32 cellular contexts compared by ENCODE assay signal in genomic region chr9:93902051-93902779, GRCh38. TPM values are rescaled to one million over a fixed set of nuclear protein-coding genes. Genes with fewer than 3 reads are reported as not detected.
DNase-seq lines count a peak whose midpoint lies in the region; ATAC-seq and TF ChIP-seq lines count a peak whose summit lies in the region.
"Had no signal": no experiment of that assay in that cellular context is flagged by ENCODE, and none has a peak within 500 bp of the region (broad histone marks: within the 10 kb centered on the region; RNA-seq: fewer than 3 reads in every experiment).

No MANE protein-coding gene starts in this region.

- TF ChIP-seq CTCF in H9 (conservative IDR thresholded peaks at IDR 0.05) (no peak), mesothelial cell of epicardium (IDR thresholded peaks at IDR 0.05; ENCODE audit: unreplicated experiment) (no peak), spleen (IDR thresholded peaks at IDR 0.05 in 8 of 11, conservative IDR thresholded peaks at IDR 0.05 in 3 of 11) (no peak)

- intact Hi-C loops in spleen (cut with DNase I; ENCODE audit: low total_unique reads): no loop called here
- intact Hi-C loops in activated T-helper 2 cell treated with anti-CD3 and anti-CD28 coated beads, Interferon-gamma antibody, Interleukin-2, Interleukin-4, amounts not matched to agents 10 μg/mL and 5 μg/mL and 100 μg/mL, durations not matched to agents 14 hours and 24 hours and 36 hours (cut with micrococcal nuclease): no loop called here

- no peak overlapping the region for H2BK15ac ChIP-seq in H9 (ENCODE audit: low read depth, low read length)

- H3K4ac ChIP-seq in H9 (ENCODE audit: low read depth, low read length): no peak overlapping the region

- no peaks in the 10 kb centered on the region for H3K36me3 ChIP-seq in spleen
- H3K36me3 ChIP-seq: ascending aorta, colonic mucosa, left lung, prostate gland, SJCRH30 had no signal

- no peaks in the 10 kb centered on the region for H4K20me1 ChIP-seq in H9 (ENCODE audit: control insufficient read depth, insufficient read depth, insufficient read length)

- H3K4me1 Mint-ChIP-seq in activated CD8-positive, alpha-beta memory T cell treated with anti-CD3 and anti-CD28 coated beads, Interleukin-2, amount 10 ng/mL, durations not matched to agents 7 days and 5 days: peaks cover 4% of the 10 kb centered on the region
- H3K4me1 Mint-ChIP-seq in H9 (peaks cover 5 to 8% of the 10 kb centered on the region in 2 experiments), mesothelial cell of epicardium (peaks cover 8% of the 10 kb centered on the region)
- peaks cover 3% of the 10 kb centered on the region for H3K4me1 Mint-ChIP-seq in activated T-helper 2 cell treated with anti-CD3 and anti-CD28 coated beads, Interferon-gamma antibody, Interleukin-2, Interleukin-4, amounts not matched to agents 10 μg/mL and 5 μg/mL and 100 μg/mL, durations not matched to agents 14 hours and 24 hours and 36 hours (ENCODE audit: low read depth)
- H3K4me1 Mint-ChIP-seq: activated B cell treated with CpG ODN at 0.5 μM for 24 hours; neural crest cell; stimulated activated effector memory CD8-positive, alpha-beta T cell treated with anti-CD3 and anti-CD28 coated beads, Interleukin-12 subunit alpha, Interleukin-12 subunit beta, amount 100 ng/mL, for 72 hours had no signal

- no peak overlapping the region for H3K56ac ChIP-seq in H9 (ENCODE audit: insufficient read length, low read depth, low read length)

- CTCF ChIA-PET in activated CD8-positive, alpha-beta memory T cell treated with anti-CD3 and anti-CD28 coated beads, Interleukin-2, amount 10 ng/mL, durations not matched to agents 7 days and 5 days (lab: Charles Lee): no interaction called here

- no peak overlapping the region for H3K4me3 Mint-ChIP-seq in activated CD8-positive, alpha-beta memory T cell treated with anti-CD3 and anti-CD28 coated beads, Interleukin-2, amount 10 ng/mL, durations not matched to agents 7 days and 5 days
- H3K4me3 Mint-ChIP-seq in H9: no peak overlapping the region
- H3K4me3 Mint-ChIP-seq in mesothelial cell of epicardium: no peak overlapping the region
- no peak overlapping the region for H3K4me3 Mint-ChIP-seq in activated T-helper 2 cell treated with anti-CD3 and anti-CD28 coated beads, Interferon-gamma antibody, Interleukin-2, Interleukin-4, amounts not matched to agents 10 μg/mL and 5 μg/mL and 100 μg/mL, durations not matched to agents 14 hours and 24 hours and 36 hours (ENCODE audit: low read depth)
- H3K4me3 Mint-ChIP-seq: activated B cell treated with CpG ODN at 0.5 μM for 24 hours; activated naive CD8-positive, alpha-beta T cell treated with anti-CD3 and anti-CD28 coated beads for 36 hours; effector memory CD8-positive, alpha-beta T cell; memory B cell; neural crest cell; stimulated activated effector memory CD8-positive, alpha-beta T cell treated with anti-CD3 and anti-CD28 coated beads, Interleukin-12 subunit alpha, Interleukin-12 subunit beta, amount 100 ng/mL, for 72 hours had no signal

- H2BK120ac ChIP-seq in H9 (ENCODE audit: low read depth, low read length, poor library complexity, severe bottlenecking): no peak overlapping the region

- H3K14ac ChIP-seq in H9 (ENCODE audit: insufficient read depth, low read length): no peak overlapping the region

- H3T11ph ChIP-seq in H9 (ENCODE audit: low read length): no peak overlapping the region

- H3K4me2 ChIP-seq in H9 (ENCODE audit: insufficient read depth, insufficient read length, low read length): no peak overlapping the region

- H3K79me2 ChIP-seq in H9 (ENCODE audit: insufficient read depth, low read length): no peaks in the 10 kb centered on the region

- no peak for ATAC-seq in activated CD8-positive, alpha-beta memory T cell treated with anti-CD3 and anti-CD28 coated beads, Interleukin-2, amount 10 ng/mL, durations not matched to agents 7 days and 5 days
- no peak for ATAC-seq in GM21786 (IDR thresholded peaks at IDR 0.05; ENCODE audit: unreplicated experiment)
- ATAC-seq: effector memory CD8-positive, alpha-beta T cell; left lung; stimulated activated effector memory CD8-positive, alpha-beta T cell treated with anti-CD3 and anti-CD28 coated beads, Interleukin-12 subunit alpha, Interleukin-12 subunit beta, amount 100 ng/mL, for 72 hours had no signal

- H3K79me1 ChIP-seq in H9 (ENCODE audit: insufficient read depth, low read depth, low read length, poor library complexity, severe bottlenecking): no peaks in the 10 kb centered on the region

- no peak overlapping the region for H3K23ac ChIP-seq in H9 (ENCODE audit: insufficient read length, low read depth, low read length)

- H3K27me3 Mint-ChIP-seq in activated CD8-positive, alpha-beta memory T cell treated with anti-CD3 and anti-CD28 coated beads, Interleukin-2, amount 10 ng/mL, durations not matched to agents 7 days and 5 days: no peaks in the 10 kb centered on the region
- H3K27me3 Mint-ChIP-seq in H9 (ENCODE audit: low read depth) (peaks cover 18% of the 10 kb centered on the region), mesothelial cell of epicardium (ENCODE audit: low read depth) (peaks cover 15% of the 10 kb centered on the region)
- H3K27me3 Mint-ChIP-seq in activated T-helper 2 cell treated with anti-CD3 and anti-CD28 coated beads, Interferon-gamma antibody, Interleukin-2, Interleukin-4, amounts not matched to agents 10 μg/mL and 5 μg/mL and 100 μg/mL, durations not matched to agents 14 hours and 24 hours and 36 hours (ENCODE audit: low read depth): no peaks in the 10 kb centered on the region
- H3K27me3 Mint-ChIP-seq: activated naive CD8-positive, alpha-beta T cell treated with anti-CD3 and anti-CD28 coated beads for 36 hours had no signal

- H3K9me3 Mint-ChIP-seq in activated CD8-positive, alpha-beta memory T cell treated with anti-CD3 and anti-CD28 coated beads, Interleukin-2, amount 10 ng/mL, durations not matched to agents 7 days and 5 days (ENCODE audit: low read depth): no peaks in the 10 kb centered on the region
- peaks cover 10 to 15% of the 10 kb centered on the region in 2 experiments; a peak in 4 of 5 replicates for H3K9me3 Mint-ChIP-seq in H9
- H3K9me3 Mint-ChIP-seq in mesothelial cell of epicardium: no peaks in the 10 kb centered on the region
- H3K9me3 Mint-ChIP-seq in activated T-helper 2 cell treated with anti-CD3 and anti-CD28 coated beads, Interferon-gamma antibody, Interleukin-2, Interleukin-4, amounts not matched to agents 10 μg/mL and 5 μg/mL and 100 μg/mL, durations not matched to agents 14 hours and 24 hours and 36 hours: peaks cover 5% of the 10 kb centered on the region
- H3K9me3 Mint-ChIP-seq: activated B cell treated with CpG ODN at 0.5 μM for 24 hours; effector memory CD8-positive, alpha-beta T cell; neural crest cell; stimulated activated effector memory CD8-positive, alpha-beta T cell treated with anti-CD3 and anti-CD28 coated beads, Interleukin-12 subunit alpha, Interleukin-12 subunit beta, amount 100 ng/mL, for 72 hours had no signal

- H3K9me3 ChIP-seq in H9 (ENCODE audit: control insufficient read depth, low read depth, low read length) (no peaks in the 10 kb centered on the region), spleen (no peaks in the 10 kb centered on the region)
- H3K9me3 ChIP-seq: ascending aorta, colonic mucosa, left lung, prostate gland, SJCRH30 had no signal

- no peak overlapping the region for H3K27ac Mint-ChIP-seq in activated CD8-positive, alpha-beta memory T cell treated with anti-CD3 and anti-CD28 coated beads, Interleukin-2, amount 10 ng/mL, durations not matched to agents 7 days and 5 days
- no peak overlapping the region for H3K27ac Mint-ChIP-seq in H9
- H3K27ac Mint-ChIP-seq in mesothelial cell of epicardium: no peak overlapping the region
- H3K27ac Mint-ChIP-seq in activated T-helper 2 cell treated with anti-CD3 and anti-CD28 coated beads, Interferon-gamma antibody, Interleukin-2, Interleukin-4, amounts not matched to agents 10 μg/mL and 5 μg/mL and 100 μg/mL, durations not matched to agents 14 hours and 24 hours and 36 hours: no peak overlapping the region
- H3K27ac Mint-ChIP-seq: activated B cell treated with CpG ODN at 0.5 μM for 24 hours; activated naive CD8-positive, alpha-beta T cell treated with anti-CD3 and anti-CD28 coated beads for 36 hours; effector memory CD8-positive, alpha-beta T cell; memory B cell; stimulated activated effector memory CD8-positive, alpha-beta T cell treated with anti-CD3 and anti-CD28 coated beads, Interleukin-12 subunit alpha, Interleukin-12 subunit beta, amount 100 ng/mL, for 72 hours had no signal

- H4K91ac ChIP-seq in H9 (ENCODE audit: insufficient read length, low read depth, low read length): no peak overlapping the region

- no peaks in the 10 kb centered on the region for H3K23me2 ChIP-seq in H9 (ENCODE audit: insufficient read length, low read depth, low read length, poor library complexity, severe bottlenecking)

- no peak overlapping the region for H2AK5ac ChIP-seq in H9 (ENCODE audit: insufficient read length, low read length)

- TF ChIP-seq POLR2A in spleen (IDR thresholded peaks at IDR 0.05): no peak

- no peak overlapping the region for H3K9ac ChIP-seq in H9 (ENCODE audit: extremely low read depth, insufficient read length, low read length)
- H3K9ac ChIP-seq: GM23248 had no signal

- no peak overlapping the region for H2AFZ ChIP-seq in H9 (ENCODE audit: low read length)
- H2AFZ ChIP-seq: GM23248 had no signal

- no peak overlapping the region for H3K4me3 ChIP-seq in spleen
- H3K4me3 ChIP-seq: ascending aorta, colonic mucosa, GM23248, left lung, prostate gland, SJCRH30 had no signal

- H4K5ac ChIP-seq in H9 (ENCODE audit: insufficient read length, low read depth, low read length): no peak overlapping the region

- H3K27me3 ChIP-seq in H9 (ENCODE audit: insufficient read depth, low read length) (no peaks in the 10 kb centered on the region), spleen (replicated peaks in 1 of 7) (peaks cover 0 to 6% (median 0%) of the 10 kb centered on the region in 7 donors)
- H3K27me3 ChIP-seq: ascending aorta, colonic mucosa had no signal

- H2BK5ac ChIP-seq in H9 (ENCODE audit: insufficient read length, low read length): no peak overlapping the region

- H3K4me1 ChIP-seq in H9 (ENCODE audit: insufficient read depth, low read length) (no peaks in the 10 kb centered on the region), spleen (no peaks in the 10 kb centered on the region)
- H3K4me1 ChIP-seq: ascending aorta, colonic mucosa, left lung, prostate gland, SJCRH30 had no signal

- H2BK20ac ChIP-seq in H9 (ENCODE audit: low read depth, low read length, poor library complexity, severe bottlenecking): no peak overlapping the region

- WGBS in H9 (ENCODE audit: extremely low coverage, insufficient read length, low lambda C conversion rate): no CpG with 5 or more reads among the region's 11 CpGs
- 65 to 93% (median 88%) methylated on average over 4 to 11 of the region's 11 CpGs for WGBS in spleen, 5 donors

- no peaks in the 10 kb centered on the region for H3K36me3 Mint-ChIP-seq in activated CD8-positive, alpha-beta memory T cell treated with anti-CD3 and anti-CD28 coated beads, Interleukin-2, amount 10 ng/mL, durations not matched to agents 7 days and 5 days
- H3K36me3 Mint-ChIP-seq in H9 (ENCODE audit: insufficient read depth in 1 of 3, low read depth in 3 of 3) (peaks cover 0 to 4% (median 3%) of the 10 kb centered on the region in 3 experiments; a peak in 2 of 7 replicates), mesothelial cell of epicardium (no peaks in the 10 kb centered on the region)
- H3K36me3 Mint-ChIP-seq in activated T-helper 2 cell treated with anti-CD3 and anti-CD28 coated beads, Interferon-gamma antibody, Interleukin-2, Interleukin-4, amounts not matched to agents 10 μg/mL and 5 μg/mL and 100 μg/mL, durations not matched to agents 14 hours and 24 hours and 36 hours (ENCODE audit: low read depth): no peaks in the 10 kb centered on the region
- H3K36me3 Mint-ChIP-seq: activated naive CD8-positive, alpha-beta T cell treated with anti-CD3 and anti-CD28 coated beads for 36 hours; stimulated activated effector memory CD8-positive, alpha-beta T cell treated with anti-CD3 and anti-CD28 coated beads, Interleukin-12 subunit alpha, Interleukin-12 subunit beta, amount 100 ng/mL, for 72 hours had no signal

- H4K8ac ChIP-seq in H9 (replicated peaks; ENCODE audit: insufficient read length, low read depth, low read length): no peak overlapping the region

- H3K27ac ChIP-seq in H9 (ENCODE audit: insufficient read length, low read depth, low read length) (no peak overlapping the region), spleen (no peak overlapping the region)
- H3K27ac ChIP-seq: ascending aorta, colonic mucosa, GM23248, left lung, prostate gland, SJCRH30 had no signal

- no peak overlapping the region for H2BK12ac ChIP-seq in H9 (ENCODE audit: insufficient read length, low read depth, low read length)

- no peak overlapping the region for H3K18ac ChIP-seq in H9 (ENCODE audit: insufficient read length, low read depth, low read length)

- DNase-seq in activated CD8-positive, alpha-beta memory T cell treated with anti-CD3 and anti-CD28 coated beads for 24 hours: peak; percentile 38
- DNase-seq in activated CD8-positive, alpha-beta memory T cell treated with anti-CD3 and anti-CD28 coated beads, Interleukin-2, amount 10 ng/mL, durations not matched to agents 7 days and 5 days: no peak
- peak; percentile 12 for DNase-seq in H9
- DNase-seq in mesothelial cell of epicardium (ENCODE audit: low spot score in 2 of 2, unreplicated experiment in 2 of 2): peak; percentile 6 to 25
- DNase-seq in spleen: peak; percentile 46
- no peak for DNase-seq in GOT3 (lab: John Stamatoyannopoulos, UW)
- no peak for DNase-seq in activated T-helper 2 cell treated with anti-CD3 and anti-CD28 coated beads, Interferon-gamma antibody, Interleukin-2, Interleukin-4, amounts not matched to agents 10 μg/mL and 5 μg/mL and 100 μg/mL, durations not matched to agents 14 hours and 24 hours and 36 hours (ENCODE audit: low spot score)
- DNase-seq: activated B cell treated with CpG ODN at 0.5 μM for 24 hours; activated CD4-positive, alpha-beta T cell treated with anti-CD3 and anti-CD28 coated beads, Interleukin-2, amount 50 U/mL, for 4 hours; activated gamma-delta T cell; activated naive CD8-positive, alpha-beta T cell treated with anti-CD3 and anti-CD28 coated beads for 36 hours; colonic mucosa; DMS79; effector memory CD8-positive, alpha-beta T cell; glutamatergic neuron; GM23248; Kasumi-1; left lung; NCI-H1417; NCI-H2081; NCI-H2227 treated with DMSO at 0.1 percent for 48 hours; T1000; trophoblast cell had no signal

RNA-seq across cellular contexts. Expression of gene BARX1, which starts 52.9 kb away (rescaled TPM):
- not detected for total RNA-seq in activated CD8-positive, alpha-beta memory T cell treated with anti-CD3 and anti-CD28 coated beads, Interleukin-2, amount 10 ng/mL, durations not matched to agents 7 days and 5 days
- total RNA-seq in H9 (2021) (1.2 TPM in 2 replicates), mesothelial cell of epicardium (0.16 TPM in 1 of 3 replicates, not detected in the others), spleen (not detected)
- under 1 TPM in 2 of 3 donors, not detected in 1; 0.07 to 0.21 TPM for polyA plus RNA-seq in spleen
- total RNA-seq in activated T-helper 2 cell treated with anti-CD3 and anti-CD28 coated beads, Interferon-gamma antibody, Interleukin-2, Interleukin-4, amounts not matched to agents 10 μg/mL and 5 μg/mL and 100 μg/mL, durations not matched to agents 14 hours and 24 hours and 36 hours: 0.52 and 0.83 TPM in 2 replicates
- total RNA-seq: A172, activated B cell treated with CpG ODN at 0.5 μM for 24 hours, ascending aorta, colonic mucosa, fibroblast of villous mesenchyme, GM23248, left lung, SJCRH30 had no signal
- polyA plus RNA-seq: GM23248 had no signal

Comparison
In these comparisons a context has a peak if more than half of its experiments do, and no peak if none do; other contexts are left out.
1. DNase-seq: peak in activated CD8-positive, alpha-beta memory T cell treated with anti-CD3 and anti-CD28 coated beads for 24 hours (single experiment), H9 (single experiment), mesothelial cell of epicardium (2 of 2) and spleen (single experiment); none in activated CD8-positive, alpha-beta memory T cell treated with anti-CD3 and anti-CD28 coated beads, Interleukin-2, amount 10 ng/mL, durations not matched to agents 7 days and 5 days (single experiment), GOT3 (single experiment) and activated T-helper 2 cell treated with anti-CD3 and anti-CD28 coated beads, Interferon-gamma antibody, Interleukin-2, Interleukin-4, amounts not matched to agents 10 μg/mL and 5 μg/mL and 100 μg/mL, durations not matched to agents 14 hours and 24 hours and 36 hours (single experiment).